ENCODE assay signal across 2 cellular contexts in the genomic region with DNA sequence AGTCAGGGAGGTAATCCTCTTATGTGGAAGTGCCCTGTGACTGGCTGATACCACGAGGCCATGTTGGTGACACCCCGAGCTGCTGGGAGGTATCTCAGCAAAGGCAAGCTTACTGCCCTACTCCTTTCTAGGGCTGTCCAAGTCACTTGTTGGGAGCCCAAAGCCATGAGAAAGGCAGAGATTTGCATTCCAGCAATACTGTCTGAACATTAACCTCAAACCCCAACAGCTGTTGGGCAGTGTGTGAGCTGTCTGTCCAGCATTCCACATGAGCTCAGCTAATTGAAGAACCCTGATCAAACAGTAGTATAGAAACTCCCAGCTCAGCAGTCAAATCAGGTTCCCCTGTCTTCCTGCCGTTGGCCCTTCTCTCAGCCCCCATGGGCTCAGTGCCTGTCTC.
TF ChIP-seq lines count a peak whose summit lies in the region.

No MANE protein-coding gene starts in this region.

TF ChIP-seq in A549, 52 proteins besides CTCF, POLR2A, EP300 and RAD21:
- TF ChIP-seq NR3C1 (IDR thresholded peaks at IDR 0.05): no peak
- TF ChIP-seq POLR2AphosphoS2 (conservative IDR thresholded peaks at IDR 0.05; ENCODE audit: low read length): no peak
- TF ChIP-seq CEBPB (IDR thresholded peaks at IDR 0.05): no peak
- TF ChIP-seq GATA3 (IDR thresholded peaks at IDR 0.05; ENCODE audit: borderline replicate concordance): no peak
- TF ChIP-seq ZNF302 (CRISPR knock-in tag; IDR thresholded peaks at IDR 0.05): no peak
- no peak for TF ChIP-seq CHD4 (IDR thresholded peaks at IDR 0.05; ENCODE audit: borderline replicate concordance)
- TF ChIP-seq PHF8 (IDR thresholded peaks at IDR 0.05; ENCODE audit: borderline replicate concordance, low read depth): no peak
- TF ChIP-seq ESRRA (IDR thresholded peaks at IDR 0.05; ENCODE audit: borderline replicate concordance, low read length): no peak
- no peak for TF ChIP-seq SMC3 (IDR thresholded peaks at IDR 0.05)
- no peak for TF ChIP-seq ELK1 (IDR thresholded peaks at IDR 0.05; ENCODE audit: low read depth, low read length)
- TF ChIP-seq ZSCAN20 (CRISPR knock-in tag; IDR thresholded peaks at IDR 0.05): no peak
- no peak for TF ChIP-seq ZC3H11A (IDR thresholded peaks at IDR 0.05)
- no peak for TF ChIP-seq HDAC2 (IDR thresholded peaks at IDR 0.05)
- no peak for TF ChIP-seq RCOR1 (IDR thresholded peaks at IDR 0.05; ENCODE audit: low read depth, low read length)

TF ChIP-seq in IMR-90, 13 proteins besides CTCF, POLR2A, EP300 and RAD21:
- TF ChIP-seq MXI1 (IDR thresholded peaks at IDR 0.05; ENCODE audit: borderline replicate concordance, low read depth, low read length): no peak
- no peak for TF ChIP-seq FOS (IDR thresholded peaks at IDR 0.05; ENCODE audit: low read depth, low read length)
- TF ChIP-seq, protein P1, sequence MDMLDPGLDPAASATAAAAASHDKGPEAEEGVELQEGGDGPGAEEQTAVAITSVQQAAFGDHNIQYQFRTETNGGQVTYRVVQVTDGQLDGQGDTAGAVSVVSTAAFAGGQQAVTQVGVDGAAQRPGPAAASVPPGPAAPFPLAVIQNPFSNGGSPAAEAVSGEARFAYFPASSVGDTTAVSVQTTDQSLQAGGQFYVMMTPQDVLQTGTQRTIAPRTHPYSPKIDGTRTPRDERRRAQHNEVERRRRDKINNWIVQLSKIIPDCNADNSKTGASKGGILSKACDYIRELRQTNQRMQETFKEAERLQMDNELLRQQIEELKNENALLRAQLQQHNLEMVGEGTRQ (IDR thresholded peaks at IDR 0.05; ENCODE audit: low read depth, low read length): no peak
- no peak for TF ChIP-seq MAFK (IDR thresholded peaks at IDR 0.05; ENCODE audit: low read depth, low read length)
- no peak for TF ChIP-seq RFX5 (IDR thresholded peaks at IDR 0.05; ENCODE audit: low read depth, low read length)
